In the genomic region with DNA sequence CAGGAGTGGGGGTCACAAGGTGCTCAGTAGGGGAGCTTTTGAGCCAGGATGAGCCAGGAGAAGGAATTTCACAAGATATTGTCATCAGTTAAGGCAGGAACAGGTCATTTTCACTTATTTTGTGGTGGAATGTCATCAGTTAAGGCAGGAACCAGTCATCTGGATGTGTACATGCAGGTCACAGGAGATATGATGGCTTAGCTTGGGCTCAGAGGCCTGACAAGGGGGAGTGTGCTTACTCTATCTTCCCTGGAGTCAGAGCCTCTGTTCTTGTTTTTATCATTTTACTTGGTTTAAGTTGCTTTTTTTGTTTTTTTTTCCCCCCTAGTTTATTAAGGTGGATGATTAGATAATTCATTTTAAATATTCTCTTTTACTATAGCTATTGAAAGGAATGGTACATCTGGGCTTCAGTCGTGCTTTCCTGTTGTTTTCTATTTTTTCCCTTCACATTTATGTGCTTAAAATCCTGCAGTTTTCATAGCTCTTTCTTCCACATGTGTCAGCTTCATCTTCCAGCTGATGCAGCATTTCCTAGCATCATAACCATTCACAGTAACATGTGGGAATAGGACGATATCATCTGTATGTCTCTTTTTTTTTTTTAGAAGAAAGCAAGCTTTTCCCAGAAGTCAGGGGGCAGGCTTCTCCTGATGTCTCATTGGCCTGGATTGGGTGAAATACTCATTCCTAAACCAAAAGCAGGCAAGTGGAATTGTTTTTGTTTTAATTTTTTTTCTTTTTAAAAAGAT, we compare ENCODE assay signal across 24 cellular contexts.
"Had no signal": no experiment of that assay in that cellular context is flagged by ENCODE, and none has a peak within 500 bp of the region (broad histone marks: within the 10 kb centered on the region; RNA-seq: fewer than 3 reads in every experiment).

No MANE protein-coding gene starts in this region.

- H3K9me3 Mint-ChIP-seq: natural killer cell treated with Interleukin-12 subunit alpha and Interleukin-12 subunit beta and Interleukin-15 and Interleukin-18, amount 100 ng/mL, for 72 hours; stimulated activated effector memory CD8-positive, alpha-beta T cell treated with anti-CD3 and anti-CD28 coated beads, Interleukin-12 subunit alpha, Interleukin-12 subunit beta, amount 100 ng/mL, for 72 hours; stimulated activated naive CD8-positive, alpha-beta T cell treated with anti-CD3 and anti-CD28 coated beads, Interleukin-15, Interleukin-2, amounts not matched to agents 100 ng/mL and 50 ng/mL, for 24 hours had no signal

- H3K36me3 ChIP-seq: left ventricle myocardium inferior, ovary, prostate gland, sigmoid colon, spleen, suprapubic skin, thoracic aorta, tibial artery, upper lobe of right lung had no signal

- H3K27ac Mint-ChIP-seq: naive thymus-derived CD4-positive, alpha-beta T cell; natural killer cell treated with Interleukin-12 subunit alpha and Interleukin-12 subunit beta and Interleukin-15 and Interleukin-18, amount 100 ng/mL, for 72 hours; stimulated activated effector memory CD8-positive, alpha-beta T cell treated with anti-CD3 and anti-CD28 coated beads, Interleukin-12 subunit alpha, Interleukin-12 subunit beta, amount 100 ng/mL, for 72 hours; stimulated activated naive CD8-positive, alpha-beta T cell treated with anti-CD3 and anti-CD28 coated beads, Interleukin-15, Interleukin-2, amounts not matched to agents 100 ng/mL and 50 ng/mL, for 24 hours had no signal

- ATAC-seq: mucosa of descending colon; naive thymus-derived CD4-positive, alpha-beta T cell; natural killer cell treated with Interleukin-12 subunit alpha and Interleukin-12 subunit beta and Interleukin-15 and Interleukin-18, amount 100 ng/mL, for 72 hours; right cardiac atrium; stimulated activated effector memory CD8-positive, alpha-beta T cell treated with anti-CD3 and anti-CD28 coated beads, Interleukin-12 subunit alpha, Interleukin-12 subunit beta, amount 100 ng/mL, for 72 hours; upper lobe of right lung had no signal

- H3K27me3 ChIP-seq: hepatocyte, ovary, sigmoid colon, spleen, suprapubic skin, tibial artery, upper lobe of right lung had no signal

- DNase-seq: islet precursor cell; left ventricle myocardium inferior; midbrain; mucosa of descending colon; naive thymus-derived CD4-positive, alpha-beta T cell; ovary; posterior cingulate gyrus; retina; right cardiac atrium; sigmoid colon; small intestine; spleen; stimulated activated CD4-positive, alpha-beta T cell treated with anti-CD3 and anti-CD28 coated beads, Interleukin-4, amount 100 ng/mL, for 24 hours; stimulated activated naive CD4-positive, alpha-beta T cell; tibial artery; upper lobe of right lung had no signal

- H3K36me3 Mint-ChIP-seq: natural killer cell treated with Interleukin-12 subunit alpha and Interleukin-12 subunit beta and Interleukin-15 and Interleukin-18, amount 100 ng/mL, for 72 hours; stimulated activated effector memory CD8-positive, alpha-beta T cell treated with anti-CD3 and anti-CD28 coated beads, Interleukin-12 subunit alpha, Interleukin-12 subunit beta, amount 100 ng/mL, for 72 hours had no signal

- H3K4me2 ChIP-seq: hepatocyte had no signal

- H3K27ac ChIP-seq: hepatocyte, left ventricle myocardium inferior, ovary, prostate gland, sigmoid colon, spleen, suprapubic skin, thoracic aorta, tibial artery, upper lobe of right lung had no signal

- H3K79me2 ChIP-seq: hepatocyte had no signal

- H3K4me1 ChIP-seq: left ventricle myocardium inferior, prostate gland, sigmoid colon, spleen, suprapubic skin, tibial artery, upper lobe of right lung had no signal

- H3K9me3 ChIP-seq: left ventricle myocardium inferior, mucosa of descending colon, ovary, prostate gland, sigmoid colon, spleen, suprapubic skin, thoracic aorta, tibial artery, upper lobe of right lung had no signal

- H3K4me1 Mint-ChIP-seq: stimulated activated effector memory CD8-positive, alpha-beta T cell treated with anti-CD3 and anti-CD28 coated beads, Interleukin-12 subunit alpha, Interleukin-12 subunit beta, amount 100 ng/mL, for 72 hours had no signal

- H3K4me3 ChIP-seq: hepatocyte, left ventricle myocardium inferior, lung, mucosa of descending colon, ovary, prostate gland, sigmoid colon, spleen, suprapubic skin, thoracic aorta, tibial artery, upper lobe of right lung had no signal

- H3K4me3 Mint-ChIP-seq: naive thymus-derived CD4-positive, alpha-beta T cell; natural killer cell treated with Interleukin-12 subunit alpha and Interleukin-12 subunit beta and Interleukin-15 and Interleukin-18, amount 100 ng/mL, for 72 hours; stimulated activated effector memory CD8-positive, alpha-beta T cell treated with anti-CD3 and anti-CD28 coated beads, Interleukin-12 subunit alpha, Interleukin-12 subunit beta, amount 100 ng/mL, for 72 hours; stimulated activated naive CD8-positive, alpha-beta T cell treated with anti-CD3 and anti-CD28 coated beads, Interleukin-15, Interleukin-2, amounts not matched to agents 100 ng/mL and 50 ng/mL, for 24 hours had no signal
